25 cellular contexts compared by ENCODE assay signal in genomic region chr19:18736415-18737336, GRCh38. TPM values are rescaled to one million over a fixed set of nuclear protein-coding genes. Genes with fewer than 3 reads are reported as not detected.
A peak's percentile ranks its signal among the peaks of the same experiment; 100 is the strongest.
DNase-seq lines count a peak whose midpoint lies in the region; ATAC-seq and TF ChIP-seq lines count a peak whose summit lies in the region.
"Had no signal": no experiment of that assay in that cellular context is flagged by ENCODE, and none has a peak within 500 bp of the region (broad histone marks: within the 10 kb centered on the region; RNA-seq: fewer than 3 reads in every experiment).

No MANE protein-coding gene starts in this region.

- TF ChIP-seq CTCF in IMR-90 (conservative IDR thresholded peaks at IDR 0.05; ENCODE audit: low read depth, low read length) (no peak), suprapubic skin (IDR thresholded peaks at IDR 0.05) (no peak)

- H4K20me1 ChIP-seq in BLaER1 treated with 17β-estradiol and CSF1 and Interleukin-3, amounts not matched to agents 10 nM and 100 nM = peaks cover 65 to 100% (median 99%) of the 10 kb centered on the region in 11 experiments
- peaks cover 50% of the 10 kb centered on the region for H4K20me1 ChIP-seq in IMR-90 (ENCODE audit: insufficient read depth, low read length)

- no peak overlapping the region for H3K4me3 ChIP-seq in BLaER1 treated with 17β-estradiol and CSF1 and Interleukin-3, amounts not matched to agents 10 nM and 100 nM
- H3K4me3 ChIP-seq in IMR-90 (ENCODE audit: insufficient read depth, low read depth, low read length) (no peak overlapping the region), neuronal stem cell (ENCODE audit: low read length in 2 of 2) (no peak overlapping the region), suprapubic skin (no peak overlapping the region)
- no peak overlapping the region for H3K4me3 ChIP-seq in CD4-positive, alpha-beta memory T cell (ENCODE audit: low read length in 2 of 2)

- DNase-seq in IMR-90 (no peak), cerebellar cortex (ENCODE audit: low spot score) (peak; percentile 86), neuronal stem cell (ENCODE audit: low spot score) (no peak), SKM-1 (lab: John Stamatoyannopoulos, UW; ENCODE audit: unreplicated experiment) (no peak), suprapubic skin (ENCODE audit: low spot score in 2 of 2) (no peak)
- DNase-seq in CD4-positive, alpha-beta memory T cell = no peak
- DNase-seq: activated B cell treated with CpG ODN at 0.5 μM for 24 hours; activated CD8-positive, alpha-beta T cell treated with anti-CD3 and anti-CD28 coated beads, Interleukin-2, amount 10 ng/mL, durations not matched to agents 7 days and 5 days; activated T-cell treated with anti-CD3 and anti-CD28 coated beads, Interleukin-2, amount 50 U/mL, for 48 hours; brain microvascular endothelial cell; Calu3; foreskin melanocyte; GDM1; NCI-H1092 treated with DMSO at 0.1 percent for 48 hours; NCI-H2171 treated with DMSO at 0.1 percent for 48 hours; stimulated activated naive CD8-positive, alpha-beta T cell treated with anti-CD3 and anti-CD28 coated beads, Interleukin-15, Interleukin-2, amounts not matched to agents 100 U/mL and 50 U/mL, for 24 hours had no signal

- H3K9me1 ChIP-seq in IMR-90 (ENCODE audit: insufficient read depth, low read length) = no peaks in the 10 kb centered on the region; the same call in 1 of the 2 replicates

- no peak overlapping the region for H3K4me3 Mint-ChIP-seq in CD4-positive, alpha-beta memory T cell
- H3K4me3 Mint-ChIP-seq: activated B cell treated with CpG ODN at 0.5 μM for 24 hours; activated CD8-positive, alpha-beta T cell treated with anti-CD3 and anti-CD28 coated beads, Interleukin-2, amount 10 ng/mL, durations not matched to agents 7 days and 5 days had no signal

- 86% methylated on average over 10 of the region's 27 CpGs; no CpG with 5 or more reads in 1 of the 2 experiments for WGBS in IMR-90 (ENCODE audit: extremely low coverage in 2 of 2, insufficient read length in 1 of 2), 2 experiments
- no CpG with 5 or more reads among the region's 27 CpGs for WGBS in neuronal stem cell (ENCODE audit: extremely low coverage in 2 of 2, insufficient read length in 2 of 2, insufficient replicate concordance in 1 of 2), 2 donors
- 84% methylated on average over 20 of the region's 27 CpGs for WGBS in suprapubic skin

- POLR2A ChIA-PET in IMR-90 (lab: Charles Lee; ENCODE audit: unreplicated experiment) = no interaction called here
- POLR2A ChIA-PET in CD4-positive, alpha-beta memory T cell (lab: Charles Lee; ENCODE audit: partially characterized antibody) = no interaction called here

- no peaks in the 10 kb centered on the region for H3K27me3 Mint-ChIP-seq in CD4-positive, alpha-beta memory T cell
- H3K27me3 Mint-ChIP-seq: activated B cell treated with CpG ODN at 0.5 μM for 24 hours had no signal

- H3K9me3 Mint-ChIP-seq in CD4-positive, alpha-beta memory T cell = no peaks in the 10 kb centered on the region
- H3K9me3 Mint-ChIP-seq: activated B cell treated with CpG ODN at 0.5 μM for 24 hours; activated naive CD4-positive, alpha-beta T cell treated with anti-CD3 and anti-CD28 coated beads, Interleukin-2, amount 50 U/mL, for 72 hours had no signal

- H2BK120ac ChIP-seq in IMR-90 (ENCODE audit: low read depth, low read length) = no peak overlapping the region
- no peak overlapping the region for H2BK120ac ChIP-seq in neuronal stem cell (ENCODE audit: low read depth, low read length)

- H3K23ac ChIP-seq in IMR-90 (ENCODE audit: low read depth, low read length) = no peak overlapping the region
- H3K23ac ChIP-seq in neuronal stem cell (ENCODE audit: low read depth, low read length, poor library complexity) = no peak overlapping the region

- BruUV-seq in IMR-90 (replicated peaks; lab: Mats Ljungman, UMichigan) = no TSS peak

- H3K4ac ChIP-seq in IMR-90 (ENCODE audit: low read depth, low read length) (no peak overlapping the region), neuronal stem cell (ENCODE audit: low read length) (peak overlapping the region; percentile 66)

- H3K27ac Mint-ChIP-seq in CD4-positive, alpha-beta memory T cell = no peak overlapping the region
- H3K27ac Mint-ChIP-seq: activated B cell treated with CpG ODN at 0.5 μM for 24 hours; activated CD8-positive, alpha-beta T cell treated with anti-CD3 and anti-CD28 coated beads, Interleukin-2, amount 10 ng/mL, durations not matched to agents 7 days and 5 days had no signal

- H3K9ac ChIP-seq in BLaER1 treated with 17β-estradiol and CSF1 and Interleukin-3, amounts not matched to agents 10 nM and 100 nM = peak overlapping the region in 1 of 11 experiments; percentile 24; a peak in 1 of 22 replicates
- no peak overlapping the region for H3K9ac ChIP-seq in IMR-90 (ENCODE audit: low read depth, low read length)
- no peak overlapping the region for H3K9ac ChIP-seq in neuronal stem cell (ENCODE audit: low read depth, low read length, poor library complexity)

- no peak overlapping the region for H3K27ac ChIP-seq in BLaER1 treated with 17β-estradiol and CSF1 and Interleukin-3, amounts not matched to agents 10 nM and 100 nM
- H3K27ac ChIP-seq in IMR-90 (ENCODE audit: insufficient read depth, low read length) (no peak overlapping the region), neuronal stem cell (replicated peaks; ENCODE audit: low read length) (no peak overlapping the region), suprapubic skin (no peak overlapping the region)
- no peak overlapping the region for H3K27ac ChIP-seq in CD4-positive, alpha-beta memory T cell (ENCODE audit: low read depth, low read length)
- H3K27ac ChIP-seq: brain microvascular endothelial cell had no signal

- ATAC-seq in IMR-90 (ENCODE audit: low read depth) (no peak), GM21526 (IDR thresholded peaks at IDR 0.05; ENCODE audit: low FRiP score, unreplicated experiment) (no peak)
- ATAC-seq: activated CD8-positive, alpha-beta T cell treated with anti-CD3 and anti-CD28 coated beads, Interleukin-2, amount 10 ng/mL, durations not matched to agents 7 days and 5 days; right cardiac atrium; stimulated activated naive CD8-positive, alpha-beta T cell treated with anti-CD3 and anti-CD28 coated beads, Interleukin-15, Interleukin-2, amounts not matched to agents 100 U/mL and 50 U/mL, for 24 hours had no signal

- H4K5ac ChIP-seq in IMR-90 (ENCODE audit: low read depth, low read length) = no peak overlapping the region

- TF ChIP-seq RAD21 in IMR-90 (IDR thresholded peaks at IDR 0.05; ENCODE audit: low read length) = no peak

- H3K79me1 ChIP-seq in IMR-90 (ENCODE audit: low read depth in 1 of 2, low read length in 2 of 2) = peaks cover 3 to 14% of the 10 kb centered on the region in 2 experiments; a peak in 2 of 4 replicates
- peaks cover 12% of the 10 kb centered on the region for H3K79me1 ChIP-seq in neuronal stem cell (ENCODE audit: low read depth, low read length)

- H3K36me3 Mint-ChIP-seq in CD4-positive, alpha-beta memory T cell = peaks cover 0 to 6% of the 10 kb centered on the region in 2 donors
- H3K36me3 Mint-ChIP-seq: activated naive CD4-positive, alpha-beta T cell treated with anti-CD3 and anti-CD28 coated beads, Interleukin-2, amount 50 U/mL, for 72 hours had no signal

- H2AK9ac ChIP-seq in IMR-90 (replicated peaks; ENCODE audit: low read depth, low read length, poor library complexity) = peak overlapping the region; percentile 70

- H3K27me3 ChIP-seq in BLaER1 treated with 17β-estradiol and CSF1 and Interleukin-3, amounts not matched to agents 10 nM and 100 nM = no peaks in the 10 kb centered on the region
- H3K27me3 ChIP-seq in IMR-90 (ENCODE audit: control insufficient read depth, insufficient read depth, low read length) = no peaks in the 10 kb centered on the region
- no peaks in the 10 kb centered on the region for H3K27me3 ChIP-seq in neuronal stem cell (ENCODE audit: control insufficient read depth in 3 of 3, insufficient read depth in 3 of 3, low read depth in 1 of 3, low read length in 3 of 3)
- no peaks in the 10 kb centered on the region for H3K27me3 ChIP-seq in CD4-positive, alpha-beta memory T cell (ENCODE audit: insufficient read depth, low read length)
- no peaks in the 10 kb centered on the region for H3K27me3 ChIP-seq in suprapubic skin
- H3K27me3 ChIP-seq: brain microvascular endothelial cell had no signal

- H3K9me3 ChIP-seq in BLaER1 treated with 17β-estradiol and CSF1 and Interleukin-3, amounts not matched to agents 10 nM and 100 nM (replicated peaks in 1 of 11) = no peaks in the 10 kb centered on the region
- H3K9me3 ChIP-seq in IMR-90 (ENCODE audit: control insufficient read depth, insufficient read depth, low read length) (no peaks in the 10 kb centered on the region), neuronal stem cell (replicated peaks in 1 of 2; ENCODE audit: control insufficient read depth in 2 of 2, insufficient read depth in 1 of 2, low read depth in 1 of 2, low read length in 2 of 2) (no peaks in the 10 kb centered on the region), suprapubic skin (no peaks in the 10 kb centered on the region)
- no peaks in the 10 kb centered on the region for H3K9me3 ChIP-seq in CD4-positive, alpha-beta memory T cell (ENCODE audit: control insufficient read depth in 1 of 2, low read length in 2 of 2)

- intact Hi-C loops in IMR-90 (cut with micrococcal nuclease) = no loop called here
- intact Hi-C loops in CD4-positive, alpha-beta memory T cell (cut with micrococcal nuclease) = no loop called here

- H3K4me1 ChIP-seq in BLaER1 treated with 17β-estradiol and CSF1 and Interleukin-3, amounts not matched to agents 10 nM and 100 nM = peaks cover 28 to 100% (median 93%) of the 10 kb centered on the region in 10 experiments
- H3K4me1 ChIP-seq in IMR-90 (ENCODE audit: control insufficient read depth, insufficient read depth, low read length) (peaks cover 8% of the 10 kb centered on the region; the same call in 1 of the 2 replicates), neuronal stem cell (ENCODE audit: control insufficient read depth in 2 of 2, insufficient read depth in 1 of 2, low read depth in 1 of 2, low read length in 2 of 2) (peaks cover 11 to 15% of the 10 kb centered on the region in 2 donors), suprapubic skin (peaks cover 3% of the 10 kb centered on the region)
- no peaks in the 10 kb centered on the region for H3K4me1 ChIP-seq in CD4-positive, alpha-beta memory T cell (ENCODE audit: insufficient read depth, low read length)

- peak overlapping the region; percentile 73 for H2BK12ac ChIP-seq in neuronal stem cell (ENCODE audit: low read length)

- 0 out of 22 replicates have a peak, but pooled peaks cover 0 to 3% (median 0%) of the 10 kb centered on the region in 11 experiments for H3K36me3 ChIP-seq in BLaER1 treated with 17β-estradiol and CSF1 and Interleukin-3, amounts not matched to agents 10 nM and 100 nM
- H3K36me3 ChIP-seq in IMR-90 (ENCODE audit: control insufficient read depth, insufficient read depth, low read length) (no peaks in the 10 kb centered on the region), neuronal stem cell (replicated peaks in 1 of 2; ENCODE audit: control insufficient read depth in 2 of 2, insufficient read depth in 2 of 2, low read length in 2 of 2) (no peaks in the 10 kb centered on the region), suprapubic skin (no peaks in the 10 kb centered on the region)
- no peaks in the 10 kb centered on the region for H3K36me3 ChIP-seq in CD4-positive, alpha-beta memory T cell (ENCODE audit: insufficient read depth, low read length)
- H3K36me3 ChIP-seq: brain microvascular endothelial cell had no signal

- H2BK15ac ChIP-seq in IMR-90 (ENCODE audit: low read depth, low read length) = no peak overlapping the region
- peak overlapping the region; percentile 75 for H2BK15ac ChIP-seq in neuronal stem cell (ENCODE audit: low read length)

- dilution Hi-C loops in IMR-90 (cut with HindIII; ENCODE audit: low sequenced_read_pairs, unreplicated experiment) = no loop called here

- peaks cover 0 to 2% (median 0%) of the 10 kb centered on the region in 4 donors for H3K4me1 Mint-ChIP-seq in CD4-positive, alpha-beta memory T cell

- H2BK5ac ChIP-seq in IMR-90 (ENCODE audit: low read depth, low read length, poor library complexity, severe bottlenecking) (no peak overlapping the region), neuronal stem cell (ENCODE audit: low read length) (peak overlapping the region; percentile 87)

- CTCF ChIA-PET in IMR-90 (lab: Yijun Ruan, JAX) = no interaction called here
- CTCF ChIA-PET in CD4-positive, alpha-beta memory T cell (lab: Charles Lee; ENCODE audit: partially characterized antibody) = no interaction called here

- H2AFZ ChIP-seq in IMR-90 (replicated peaks; ENCODE audit: low read length, poor library complexity) (no peak overlapping the region), neuronal stem cell (ENCODE audit: low read length) (no peak overlapping the region)

- H4K8ac ChIP-seq in IMR-90 (ENCODE audit: low read depth in 2 of 2, low read length in 2 of 2) = no peak overlapping the region
- H4K8ac ChIP-seq in neuronal stem cell (ENCODE audit: low read depth, low read length) = no peak overlapping the region

- H3K18ac ChIP-seq in IMR-90 (ENCODE audit: low read depth, low read length) (no peak overlapping the region), neuronal stem cell (ENCODE audit: low read length) (peak overlapping the region; percentile 71)

- H3K14ac ChIP-seq in IMR-90 (replicated peaks; ENCODE audit: low read depth, low read length) (no peak overlapping the region), neuronal stem cell (ENCODE audit: low read length) (no peak overlapping the region)

- no peak overlapping the region for H4K91ac ChIP-seq in IMR-90 (ENCODE audit: insufficient read depth, low read depth, low read length)
- H4K91ac ChIP-seq in neuronal stem cell (ENCODE audit: low read depth, low read length, poor library complexity) = no peak overlapping the region

- TF ChIP-seq POLR2A in IMR-90 (IDR thresholded peaks at IDR 0.05; ENCODE audit: low read depth, low read length) (no peak), suprapubic skin (IDR thresholded peaks at IDR 0.05) (no peak)

- in situ Hi-C loops in IMR-90 (cut with MboI; ENCODE audit: low sequenced_read_pairs) = no loop called here

- H3K56ac ChIP-seq in IMR-90 (ENCODE audit: extremely low read depth, insufficient read depth, low read length) = no peak overlapping the region

- TF ChIP-seq EP300 in suprapubic skin (IDR thresholded peaks at IDR 0.05) = no peak

- no peak overlapping the region for H2BK20ac ChIP-seq in IMR-90 (ENCODE audit: low read depth, low read length)

- peak overlapping the region in 9 of 11 experiments; percentile 2 to 94 (median 79); a peak in 15 of 22 replicates for H3K4me2 ChIP-seq in BLaER1 treated with 17β-estradiol and CSF1 and Interleukin-3, amounts not matched to agents 10 nM and 100 nM
- no peak overlapping the region for H3K4me2 ChIP-seq in IMR-90 (ENCODE audit: low read depth, low read length)
- H3K4me2 ChIP-seq in neuronal stem cell (ENCODE audit: insufficient read depth, low read length, poor library complexity, severe bottlenecking) = no peak overlapping the region

- H2AK5ac ChIP-seq in IMR-90 (ENCODE audit: low read depth, low read length) (no peak overlapping the region), neuronal stem cell (ENCODE audit: low read depth, low read length) (peak overlapping the region; percentile 61)

RNA-seq across cellular contexts. Expression of gene CRTC1, which starts 53.2 kb away (rescaled TPM):
- 0.18 and 0.28 TPM in 2 replicates for total RNA-seq in IMR-90 (2012; rRNA removed)
- 5.7 and 6.5 TPM in 2 replicates for polyA plus RNA-seq in IMR-90 (2012; rRNA removed)
- 3.1 and 6.8 TPM in 2 replicates for polyA plus RNA-seq in IMR-90 (2012; cell fraction: cytosol; rRNA removed)
- 28.3 and 53.7 TPM in 2 replicates for polyA plus RNA-seq in IMR-90 (2012; cell fraction: nucleus; rRNA removed; ENCODE audit: low replicate concordance)
- polyA plus RNA-seq in neuronal stem cell (2013, experiment 1 of 2) = 17.4 TPM
- 17.8 TPM for polyA plus RNA-seq in neuronal stem cell (2013, experiment 2 of 2)
- 10 to 100 TPM; 19.6 to 20.8 TPM for total RNA-seq in CD4-positive, alpha-beta memory T cell
- polyA plus RNA-seq in CD4-positive, alpha-beta memory T cell = 1 to 10 TPM in 1 of 2 donors, not detected in 1; 1.7 TPM
- 1 to 10 TPM; 4.1 to 6.3 (median 4.7) TPM for total RNA-seq in suprapubic skin

RNA-seq across cellular contexts. Expression of gene COMP, which starts 54.4 kb away (rescaled TPM):
- total RNA-seq in IMR-90 (2012; rRNA removed) (under 0.01 TPM in 2 replicates), suprapubic skin (1 to 10 TPM; 5.1 to 9.1 (median 6.9) TPM)
- 0.34 and 0.43 TPM in 2 replicates for polyA plus RNA-seq in IMR-90 (2012; rRNA removed)
- polyA plus RNA-seq in IMR-90 (2012; cell fraction: cytosol; rRNA removed) = 0.16 and 0.34 TPM in 2 replicates
- polyA plus RNA-seq in IMR-90 (2012; cell fraction: nucleus; rRNA removed; ENCODE audit: low replicate concordance) = 0.17 and 0.36 TPM in 2 replicates
- polyA plus RNA-seq in neuronal stem cell (2013, experiment 1 of 2) = 0.01 TPM
- not detected for polyA plus RNA-seq in neuronal stem cell (2013, experiment 2 of 2)
- total RNA-seq in CD4-positive, alpha-beta memory T cell = not detected
- not detected for polyA plus RNA-seq in CD4-positive, alpha-beta memory T cell
- total RNA-seq: activated CD8-positive, alpha-beta T cell treated with anti-CD3 and anti-CD28 coated beads, Interleukin-2, amount 10 ng/mL, durations not matched to agents 7 days and 5 days; activated naive CD4-positive, alpha-beta T cell treated with anti-CD3 and anti-CD28 coated beads, Interleukin-2, amount 50 U/mL, for 72 hours; Calu3; dermis microvascular lymphatic vessel endothelial cell; epithelial cell of proximal tubule; LHCN-M2; mononuclear cell; T-helper 1 cell treated with Interleukin-12 subunit alpha and Interleukin-12 subunit beta and Interleukin-4 antibody, amounts not matched to agents 30 ng/mL and 1 ng/mL, for 36 hours had no signal

Comparison
In these comparisons a context has a peak if more than half of its experiments do, and no peak if none do; other contexts are left out.
1. H3K4me2 ChIP-seq: peak in BLaER1 treated with 17β-estradiol and CSF1 and Interleukin-3, amounts not matched to agents 10 nM and 100 nM (9 of 11); none in IMR-90 (single experiment) and neuronal stem cell (single experiment).